In the genomic region with DNA sequence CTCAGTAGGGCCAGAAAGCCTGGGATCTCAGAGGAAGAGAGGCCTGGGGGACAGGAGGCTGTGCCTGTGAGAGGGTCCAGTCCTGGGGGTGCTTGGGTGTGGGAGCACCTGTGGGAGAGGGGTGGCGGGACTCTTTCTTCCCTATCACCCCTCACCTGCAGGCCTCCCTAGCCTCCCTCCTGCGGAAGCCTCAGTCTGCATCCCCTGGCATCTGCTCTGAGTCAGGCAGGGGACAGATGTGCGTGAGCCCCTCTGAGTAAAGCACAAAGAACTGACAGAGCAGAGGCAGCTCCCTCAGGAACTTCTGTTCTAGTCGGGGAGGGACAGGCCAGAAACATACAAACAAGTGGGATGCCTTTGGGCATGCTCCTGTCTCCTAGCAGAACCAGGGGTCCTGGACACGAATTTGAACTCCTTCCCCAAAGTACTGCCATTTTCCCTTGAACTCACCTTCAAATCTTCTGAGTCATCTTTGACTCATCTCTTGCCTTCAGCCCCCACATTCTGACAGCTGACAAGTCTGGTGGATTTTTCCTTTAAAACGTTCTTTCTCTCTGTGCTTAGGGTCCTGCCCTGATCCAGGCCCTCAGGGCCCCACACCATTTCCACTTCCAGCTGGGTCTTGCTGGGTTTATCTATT, we compare ENCODE assay signal across 14 cellular contexts. TPM values are rescaled to one million over a fixed set of nuclear protein-coding genes. Genes with fewer than 3 reads are reported as not detected.
A peak's percentile ranks its signal among the peaks of the same experiment; 100 is the strongest.
DNase-seq lines count a peak whose midpoint lies in the region; ATAC-seq, FAIRE-seq and TF ChIP-seq lines count a peak whose summit lies in the region.
"Had no signal": no experiment of that assay in that cellular context is flagged by ENCODE, and none has a peak within 500 bp of the region (broad histone marks: within the 10 kb centered on the region; RNA-seq: fewer than 3 reads in every experiment).

No MANE protein-coding gene starts in this region.

- no peak overlapping the region for H2BK120ac ChIP-seq in H1 (replicated peaks; ENCODE audit: low read depth, low read length)

- TF ChIP-seq CTCF in H1 (IDR thresholded peaks at IDR 0.05; ENCODE audit: control extremely low read depth in 1 of 3, insufficient read depth in 1 of 3, low read depth in 1 of 3, low read length in 3 of 3) (no peak), spleen (IDR thresholded peaks at IDR 0.05 in 8 of 11, conservative IDR thresholded peaks at IDR 0.05 in 3 of 11) (no peak)

- 68% methylated on average over 6 of the region's 6 CpGs; no CpG with 5 or more reads in 1 of the 2 experiments for WGBS in H1 (ENCODE audit: extremely low coverage in 1 of 2, insufficient coverage in 1 of 2, insufficient read length in 1 of 2, insufficient replicate concordance in 2 of 2, low coverage in 1 of 2, low lambda C conversion rate in 2 of 2, missing lambda C conversion rate in 1 of 2), 2 experiments
- WGBS in spleen, 5 donors, result 82 to 90% (median 84%) methylated on average over 6 of the region's 6 CpGs

- H3K4me1 Mint-ChIP-seq in activated CD4-positive, alpha-beta T cell treated with anti-CD3 and anti-CD28 coated beads, Interleukin-2, amount 10 ng/mL, durations not matched to agents 24 days and 14 days, result peaks cover 23% of the 10 kb centered on the region

- 0 out of 2 replicates have a peak overlapping the region, but pooled peaks have one; percentile 55 for H2AK5ac ChIP-seq in H1 (ENCODE audit: low read depth, low read length)

- no peak for FAIRE-seq in H1 (lab: Jason Lieb, UNC)
- FAIRE-seq: colon, GM12891, GM19239, keratinocyte had no signal

- H3K79me2 ChIP-seq in H1 (ENCODE audit: control insufficient read depth in 1 of 2, insufficient read depth in 2 of 2, low read length in 2 of 2), result no peaks in the 10 kb centered on the region

- peak overlapping the region; percentile 25 for H3K27ac Mint-ChIP-seq in activated CD4-positive, alpha-beta T cell treated with anti-CD3 and anti-CD28 coated beads, Interleukin-2, amount 10 ng/mL, durations not matched to agents 24 days and 14 days

- peak overlapping the region; percentile 28 for H3K9ac ChIP-seq in NT2/D1 (ENCODE audit: insufficient read length, low read depth)
- H3K9ac ChIP-seq in H1 (replicated peaks in 1 of 4; ENCODE audit: extremely low read depth in 1 of 4, low read depth in 3 of 4, low read length in 3 of 4), result no peak overlapping the region
- H3K9ac ChIP-seq: KMS-11 had no signal

- POLR2A ChIA-PET in H1 (lab: Charles Lee; ENCODE audit: partially characterized antibody), result interaction anchor here (1.0 to 4.1 kb wide), 8 partner anchors 7 to 219 kb away, joined by 3 to 30 read pairs (median 4); a partner anchor contains a TSS

- no peak overlapping the region for H3K4me2 ChIP-seq in H1 (ENCODE audit: insufficient read depth in 1 of 2, low read depth in 2 of 2, low read length in 2 of 2)
- H3K4me2 ChIP-seq: KMS-11 had no signal

- H3K18ac ChIP-seq in H1 (ENCODE audit: extremely low read depth, low read length), result no peak overlapping the region

- no peak overlapping the region for H3K4me3 ChIP-seq in NT2/D1 (ENCODE audit: insufficient read length, low read depth)
- no peak overlapping the region for H3K4me3 ChIP-seq in H1 (ENCODE audit: extremely low read depth in 1 of 4, insufficient read depth in 2 of 4, low read depth in 3 of 4, low read length in 4 of 4)
- H3K4me3 ChIP-seq in spleen, result no peak overlapping the region
- H3K4me3 ChIP-seq: right lobe of liver had no signal

- intact Hi-C loops in activated CD4-positive, alpha-beta T cell treated with anti-CD3 and anti-CD28 coated beads, Interleukin-2, amount 10 ng/mL, durations not matched to agents 24 days and 14 days (cut with micrococcal nuclease), result loop anchor here (10.0 kb wide), 2 partner anchors 89 to 391 kb away; no protein-coding TSS in a partner anchor
- intact Hi-C loops in spleen (cut with DNase I; ENCODE audit: low total_unique reads), result loop anchor here (10.0 kb wide), 1 partner anchor 219 kb away; a partner anchor contains a TSS

- H3K23ac ChIP-seq in H1 (ENCODE audit: insufficient read length), result no peak overlapping the region

- no peak overlapping the region for H2AFZ ChIP-seq in H1 (ENCODE audit: low read length)

- H3K27me3 Mint-ChIP-seq in activated CD4-positive, alpha-beta T cell treated with anti-CD3 and anti-CD28 coated beads, Interleukin-2, amount 10 ng/mL, durations not matched to agents 24 days and 14 days, result no peaks in the 10 kb centered on the region

- H4K8ac ChIP-seq in H1 (ENCODE audit: extremely low read depth, insufficient read depth, low read length), result no peak overlapping the region

- peak overlapping the region; percentile 60; the same call in 1 of the 2 replicates for H2BK12ac ChIP-seq in H1 (ENCODE audit: low read depth, low read length)

- H4K20me1 ChIP-seq in H1 (replicated peaks in 1 of 2; ENCODE audit: control insufficient read depth in 1 of 2, insufficient read depth in 2 of 2, low read length in 2 of 2), result peaks cover 0 to 1% of the 10 kb centered on the region in 2 experiments

- no peaks in the 10 kb centered on the region for H3K27me3 ChIP-seq in NT2/D1 (ENCODE audit: insufficient read depth, insufficient read length)
- no peaks in the 10 kb centered on the region for H3K27me3 ChIP-seq in H1 (replicated peaks in 1 of 4; ENCODE audit: control insufficient read depth in 3 of 4, extremely low read depth in 1 of 4, insufficient read depth in 3 of 4, low read length in 3 of 4)
- no peaks in the 10 kb centered on the region for H3K27me3 ChIP-seq in spleen (replicated peaks in 1 of 7)
- H3K27me3 ChIP-seq: right lobe of liver had no signal

- no peaks in the 10 kb centered on the region for H3K9me3 Mint-ChIP-seq in activated CD4-positive, alpha-beta T cell treated with anti-CD3 and anti-CD28 coated beads, Interleukin-2, amount 10 ng/mL, durations not matched to agents 24 days and 14 days

- H2BK15ac ChIP-seq in H1 (ENCODE audit: low read length), result 0 out of 2 replicates have a peak overlapping the region, but pooled peaks have one; percentile 8

- no peak for TF ChIP-seq EP300 in H1 (IDR thresholded peaks at IDR 0.05; ENCODE audit: borderline replicate concordance in 1 of 2, low read depth in 2 of 2, low read length in 2 of 2)

- H3K4me1 ChIP-seq in NT2/D1 (ENCODE audit: insufficient read depth, insufficient read length) (peaks cover 9% of the 10 kb centered on the region), H1 (replicated peaks in 1 of 4; ENCODE audit: control insufficient read depth in 3 of 4, insufficient read depth in 4 of 4, low read length in 3 of 4) (peaks cover 0 to 14% (median 9%) of the 10 kb centered on the region in 4 experiments; a peak in 6 of 7 replicates), spleen (peaks cover 0 to 8% (median 6%) of the 10 kb centered on the region in 6 donors)
- H3K4me1 ChIP-seq: right lobe of liver had no signal

- CTCF ChIA-PET in H1 (lab: Charles Lee; ENCODE audit: partially characterized antibody), result interaction anchor here (0.7 to 7.6 kb wide), 28 partner anchors 10 to 325 kb away, joined by 3 to 74 read pairs (median 5); a partner anchor contains a TSS

- no peak overlapping the region for H2BK5ac ChIP-seq in H1 (ENCODE audit: low read depth, low read length)

- H4K91ac ChIP-seq in H1 (replicated peaks; ENCODE audit: insufficient read length, low read length), result no peak overlapping the region

- H3K56ac ChIP-seq in H1 (replicated peaks; ENCODE audit: insufficient read length, low read depth, low read length), result no peak overlapping the region

- no peak overlapping the region for H3K4ac ChIP-seq in H1 (replicated peaks; ENCODE audit: insufficient read length, low read depth, low read length)

- TF ChIP-seq POLR2A in H1 (IDR thresholded peaks at IDR 0.05; ENCODE audit: control extremely low read depth in 1 of 2, low read depth in 2 of 2, low read length in 2 of 2) (no peak), spleen (IDR thresholded peaks at IDR 0.05) (no peak)

- H3K27ac ChIP-seq in H1 (ENCODE audit: low read depth, low read length) (no peak overlapping the region), spleen (no peak overlapping the region)
- H3K27ac ChIP-seq: KMS-11, right lobe of liver had no signal

- H4K5ac ChIP-seq in H1 (ENCODE audit: insufficient read length, low read depth, low read length), result no peak overlapping the region

- ATAC-seq in HG02981 (IDR thresholded peaks at IDR 0.05; ENCODE audit: unreplicated experiment), result no peak

- TF ChIP-seq RAD21 in H1 (IDR thresholded peaks at IDR 0.05 in 1 of 2, conservative IDR thresholded peaks at IDR 0.05 in 1 of 2; ENCODE audit: low read depth in 2 of 2, low read length in 2 of 2), result no peak

- H3K23me2 ChIP-seq in H1 (ENCODE audit: low read depth, low read length), result no peaks in the 10 kb centered on the region

- no peak overlapping the region for H3K4me3 Mint-ChIP-seq in activated CD4-positive, alpha-beta T cell treated with anti-CD3 and anti-CD28 coated beads, Interleukin-2, amount 10 ng/mL, durations not matched to agents 24 days and 14 days

- no peaks in the 10 kb centered on the region for H3K79me1 ChIP-seq in H1 (ENCODE audit: low read depth, low read length)

- no peak for DNase-seq in activated CD4-positive, alpha-beta T cell treated with anti-CD3 and anti-CD28 coated beads, Interleukin-2, amount 10 ng/mL, durations not matched to agents 24 days and 14 days
- DNase-seq in activated CD4-positive, alpha-beta T cell treated with anti-CD3 and anti-CD28 coated beads for 4 hours, result no peak
- DNase-seq in NT2/D1 (ENCODE audit: low read depth, low spot score), result no peak
- no peak for DNase-seq in H1 (ENCODE audit: low read depth in 1 of 2, low spot score in 2 of 2)
- peak; percentile 23 for DNase-seq in spleen
- no peak for DNase-seq in C1 segment of cervical spinal cord (lab: John Stamatoyannopoulos, UW)
- no peak for DNase-seq in activated effector memory CD4-positive, alpha-beta T cell treated with anti-CD3 and anti-CD28 coated beads, Interleukin-2, amount 50 U/mL, for 16 hours

- H3K36me3 Mint-ChIP-seq in activated CD4-positive, alpha-beta T cell treated with anti-CD3 and anti-CD28 coated beads, Interleukin-2, amount 10 ng/mL, durations not matched to agents 24 days and 14 days (ENCODE audit: low read depth), result no peaks in the 10 kb centered on the region

- H3K36me3 ChIP-seq in NT2/D1 (ENCODE audit: insufficient read depth, insufficient read length, low read length), result peaks cover 4% of the 10 kb centered on the region
- H3K36me3 ChIP-seq in H1 (ENCODE audit: control insufficient read depth in 2 of 4, insufficient read depth in 4 of 4, low read length in 3 of 4), result no peaks in the 10 kb centered on the region
- H3K36me3 ChIP-seq in spleen, result no peaks in the 10 kb centered on the region
- H3K36me3 ChIP-seq: right lobe of liver had no signal

- H3K14ac ChIP-seq in H1 (ENCODE audit: insufficient read length), result no peak overlapping the region

- H2BK20ac ChIP-seq in H1 (ENCODE audit: low read length), result 0 out of 2 replicates have a peak overlapping the region, but pooled peaks have one; percentile 21

- H3K9me3 ChIP-seq in NT2/D1 (ENCODE audit: insufficient read depth, low read length), result no peaks in the 10 kb centered on the region
- no peaks in the 10 kb centered on the region for H3K9me3 ChIP-seq in H1 (ENCODE audit: insufficient read depth in 2 of 2, low read depth in 1 of 2, low read length in 1 of 2)
- H3K9me3 ChIP-seq in spleen, result no peaks in the 10 kb centered on the region
- H3K9me3 ChIP-seq: right lobe of liver had no signal

RNA-seq across cellular contexts. Expression of a gene that starts 8.5 kb away (rescaled TPM):
- 1,216 and 1,268 TPM in 2 replicates for total RNA-seq in activated CD4-positive, alpha-beta T cell treated with anti-CD3 and anti-CD28 coated beads, Interleukin-2, amount 10 ng/mL, durations not matched to agents 24 days and 14 days
- total RNA-seq in H1 (2021; fragmentation: NEBNext Ultra II Directional; extraction: Animal tissue kit (Norgen Biotek cat#: 25700)), result 846 and 878 TPM in 2 replicates
- polyA plus RNA-seq in H1 (2011; rRNA removed) (207 and 339 TPM in 2 replicates), spleen (100 to 1,000 TPM in 2 of 3 donors, 10 to 100 TPM in 1; 98.3 to 178 (median 139) TPM)
- polyA plus RNA-seq in H1 (2011; cell fraction: cytosol; rRNA removed), result 573 TPM
- polyA plus RNA-seq in H1 (2011; cell fraction: nucleus; rRNA removed), result 133 TPM
- polyA plus RNA-seq in H1 (2012, experiment 1 of 2), result 633 to 1,199 TPM (median 736 TPM) in 4 replicates
- polyA plus RNA-seq in H1 (2012, experiment 2 of 2), result 57.5 TPM
- 794 TPM for polyA plus RNA-seq in H1 (2013, experiment 1 of 2)
- 842 TPM for polyA plus RNA-seq in H1 (2013, experiment 2 of 2)
- polyA minus RNA-seq in H1 (2011; rRNA and poly(A)+ RNA removed), result 567 and 580 TPM in 2 replicates
- polyA minus RNA-seq in H1 (2011; cell fraction: cytosol; rRNA and poly(A)+ RNA removed), result 1,082 TPM
- 248 TPM for polyA minus RNA-seq in H1 (2011; cell fraction: nucleus; rRNA and poly(A)+ RNA removed)
- total RNA-seq in spleen, result 100 to 1,000 TPM; 162 to 395 (median 240) TPM

RNA-seq across cellular contexts. Expression of a gene that starts 44.3 kb away (rescaled TPM):
- total RNA-seq in activated CD4-positive, alpha-beta T cell treated with anti-CD3 and anti-CD28 coated beads, Interleukin-2, amount 10 ng/mL, durations not matched to agents 24 days and 14 days, result 30.4 and 31.0 TPM in 2 replicates
- total RNA-seq in H1 (2021; fragmentation: NEBNext Ultra II Directional; extraction: Animal tissue kit (Norgen Biotek cat#: 25700)), result 26.6 and 26.7 TPM in 2 replicates
- 10.9 and 11.2 TPM in 2 replicates for polyA plus RNA-seq in H1 (2011; rRNA removed)
- polyA plus RNA-seq in H1 (2011; cell fraction: cytosol; rRNA removed), result 14.2 TPM
- polyA plus RNA-seq in H1 (2011; cell fraction: nucleus; rRNA removed), result 14.9 TPM
- polyA plus RNA-seq in H1 (2012, experiment 1 of 2), result 15.3 to 17.9 TPM (median 15.8 TPM) in 4 replicates
- polyA plus RNA-seq in H1 (2012, experiment 2 of 2), result 4.0 TPM
- polyA plus RNA-seq in H1 (2013, experiment 1 of 2), result 13.7 TPM
- polyA plus RNA-seq in H1 (2013, experiment 2 of 2), result 13.7 TPM
- 35.7 and 35.9 TPM in 2 replicates for polyA minus RNA-seq in H1 (2011; rRNA and poly(A)+ RNA removed)
- polyA minus RNA-seq in H1 (2011; cell fraction: cytosol; rRNA and poly(A)+ RNA removed), result 19.2 TPM
- 35.8 TPM for polyA minus RNA-seq in H1 (2011; cell fraction: nucleus; rRNA and poly(A)+ RNA removed)
- total RNA-seq in spleen, result 10 to 100 TPM; 25.8 to 40.8 (median 30.1) TPM
- 10 to 100 TPM in 1 of 3 donors, 1 to 10 TPM in 2; 8.7 to 11.1 (median 8.7) TPM for polyA plus RNA-seq in spleen
